Comparison of ENCODE assay signal across 13 cellular contexts in genomic region chr17:29240477-29240876, GRCh38. TPM values are rescaled to one million over a fixed set of nuclear protein-coding genes. Genes with fewer than 3 reads are reported as not detected.
DNase-seq lines count a peak whose midpoint lies in the region; ATAC-seq and TF ChIP-seq lines count a peak whose summit lies in the region.
"Had no signal": no experiment of that assay in that cellular context is flagged by ENCODE, and none has a peak within 500 bp of the region (broad histone marks: within the 10 kb centered on the region; RNA-seq: fewer than 3 reads in every experiment).

No MANE protein-coding gene starts in this region.

- H3K27ac Mint-ChIP-seq in CD14-positive monocyte, result peak overlapping the region; percentile 85 to 98 (median 94)
- H3K27ac Mint-ChIP-seq: activated B cell treated with CpG ODN at 0.5 μM for 24 hours had no signal

- DNase-seq in CD14-positive monocyte (ENCODE audit: low spot score) (no peak), NCI-H226 (peak; percentile 14), NCI-H446 (lab: John Stamatoyannopoulos, UW) (no peak), NCI-H1417 treated with DMSO at 0.1 percent for 48 hours (lab: John Stamatoyannopoulos, UW) (no peak)
- DNase-seq in stimulated activated CD8-positive, alpha-beta memory T cell treated with anti-CD3 and anti-CD28 coated beads, Interleukin-4, amount 100 ng/mL, for 48 hours, result no peak
- DNase-seq: activated B cell treated with CpG ODN at 0.5 μM for 24 hours; activated T-cell treated with anti-CD3 and anti-CD28 coated beads, Interleukin-2, amount 50 U/mL, for 4 hours; NCI-H1105 treated with DMSO at 0.1 percent for 48 hours; nephron progenitor cell had no signal

- no peak for ATAC-seq in GM19452 (IDR thresholded peaks at IDR 0.05; ENCODE audit: unreplicated experiment)

- H3K9me3 Mint-ChIP-seq in CD14-positive monocyte, result peaks cover 0 to 2% (median 0%) of the 10 kb centered on the region in 7 donors
- H3K9me3 Mint-ChIP-seq: activated B cell treated with CpG ODN at 0.5 μM for 24 hours; activated T-cell treated with anti-CD3 and anti-CD28 coated beads, Interleukin-2, amount 50 U/mL, for 4 hours; nephron progenitor cell had no signal

- no peaks in the 10 kb centered on the region for H3K27me3 Mint-ChIP-seq in CD14-positive monocyte (ENCODE audit: low read depth in 3 of 3)
- H3K27me3 Mint-ChIP-seq: activated B cell treated with CpG ODN at 0.5 μM for 24 hours had no signal

- no peak overlapping the region for H3K4me3 ChIP-seq in ectodermal cell (ENCODE audit: insufficient read depth, low read depth, low read length)
- H3K4me3 ChIP-seq in neuron (ENCODE audit: low read length), result peak overlapping the region; percentile 9
- H3K4me3 ChIP-seq: cardiac muscle cell had no signal

- H3K9me3 ChIP-seq in ectodermal cell (ENCODE audit: control insufficient read depth, low read length) (no peaks in the 10 kb centered on the region), neuron (ENCODE audit: low read length) (no peaks in the 10 kb centered on the region)

- TF ChIP-seq CTCF in CD14-positive monocyte (IDR thresholded peaks at IDR 0.05), result no peak

- peaks cover 47% of the 10 kb centered on the region for H3K4me1 Mint-ChIP-seq in CD14-positive monocyte
- H3K4me1 Mint-ChIP-seq: activated B cell treated with CpG ODN at 0.5 μM for 24 hours had no signal

- H3K36me3 ChIP-seq in ectodermal cell (ENCODE audit: control insufficient read depth, insufficient read depth, low read length), result no peaks in the 10 kb centered on the region
- no peaks in the 10 kb centered on the region for H3K36me3 ChIP-seq in neuron (ENCODE audit: insufficient read depth, low read length)
- H3K36me3 ChIP-seq: cardiac muscle cell had no signal

- H3K27ac ChIP-seq in ectodermal cell (ENCODE audit: insufficient read depth, low read depth, low read length, poor library complexity, severe bottlenecking), result peak overlapping the region; percentile 97
- H3K27ac ChIP-seq: cardiac muscle cell had no signal

- peaks cover 0 to 2% of the 10 kb centered on the region in 2 donors for H3K36me3 Mint-ChIP-seq in CD14-positive monocyte

- peaks cover 20% of the 10 kb centered on the region for H3K4me1 ChIP-seq in ectodermal cell (ENCODE audit: control insufficient read depth, insufficient read depth, low read length)
- H3K4me1 ChIP-seq in neuron (ENCODE audit: insufficient read depth, low read length), result peaks cover 21% of the 10 kb centered on the region

- intact Hi-C loops in CD14-positive monocyte (cut with micrococcal nuclease), result loop anchor here in 1 of 2 donors (2.0 kb wide), 1 partner anchor 14 kb away; no protein-coding TSS in a partner anchor

- H2AFZ ChIP-seq in neuron (ENCODE audit: low read depth, low read length), result peak overlapping the region; percentile 68

- H3K27me3 ChIP-seq in ectodermal cell (ENCODE audit: control insufficient read depth, insufficient read depth, low read length, poor library complexity, severe bottlenecking), result no peaks in the 10 kb centered on the region
- no peaks in the 10 kb centered on the region for H3K27me3 ChIP-seq in neuron (ENCODE audit: insufficient read depth, low read length)
- H3K27me3 ChIP-seq: cardiac muscle cell had no signal

- no peak overlapping the region for H3K4me3 Mint-ChIP-seq in CD14-positive monocyte
- H3K4me3 Mint-ChIP-seq: activated B cell treated with CpG ODN at 0.5 μM for 24 hours; activated T-cell treated with anti-CD3 and anti-CD28 coated beads, Interleukin-2, amount 50 U/mL, for 4 hours; nephron progenitor cell had no signal

- WGBS in ectodermal cell, 2 experiments, result 27 to 33% methylated on average over 1 to 2 of the region's 2 CpGs

RNA-seq across cellular contexts. Expression of gene CRYBA1, which starts 6.2 kb away (rescaled TPM):
- polyA plus RNA-seq in CD14-positive monocyte, result not detected
- 2.0 TPM for polyA plus RNA-seq in ectodermal cell (2013, experiment 1 of 4)
- polyA plus RNA-seq in ectodermal cell (2013, experiment 2 of 4), result 1.7 TPM
- polyA plus RNA-seq in ectodermal cell (2013, experiment 3 of 4), result 0.69 TPM
- 1.6 TPM for polyA plus RNA-seq in ectodermal cell (2013, experiment 4 of 4)
- polyA plus RNA-seq: cardiac muscle cell had no signal

RNA-seq across cellular contexts. Expression of gene NUFIP2, which starts 53.5 kb away (rescaled TPM):
- polyA plus RNA-seq in CD14-positive monocyte, result 10 to 100 TPM in 1 of 2 donors, 1 to 10 TPM in 1; 8.7 to 13.7 TPM
- 47.5 TPM for polyA plus RNA-seq in ectodermal cell (2013, experiment 1 of 4)
- polyA plus RNA-seq in ectodermal cell (2013, experiment 2 of 4), result 50.8 TPM
- polyA plus RNA-seq in ectodermal cell (2013, experiment 3 of 4), result 43.6 TPM
- polyA plus RNA-seq in ectodermal cell (2013, experiment 4 of 4), result 52.1 TPM
